In the genomic region with DNA sequence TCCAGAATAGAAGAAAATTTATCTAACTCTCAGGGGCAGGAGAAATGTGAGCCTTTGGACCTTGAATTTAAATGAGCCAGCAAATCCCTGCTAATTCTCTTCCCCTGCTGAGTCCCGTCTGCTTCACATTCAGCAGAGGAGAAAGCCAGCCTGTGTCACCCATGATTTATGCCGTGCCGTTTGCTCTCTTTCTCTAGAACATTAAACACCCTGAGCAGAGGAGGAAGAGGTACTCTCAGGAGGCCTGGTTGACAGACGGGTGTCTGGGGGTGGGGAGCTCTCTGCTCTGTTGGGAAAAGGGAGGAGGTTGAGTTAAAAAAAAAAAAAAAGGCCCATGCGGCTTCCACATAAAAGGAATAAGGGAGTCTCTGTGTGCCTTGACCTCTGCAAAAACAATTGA, we compare ENCODE assay signal across 14 cellular contexts. TPM values are rescaled to one million over a fixed set of nuclear protein-coding genes. Genes with fewer than 3 reads are reported as not detected.
DNase-seq lines count a peak whose midpoint lies in the region; ATAC-seq, FAIRE-seq and TF ChIP-seq lines count a peak whose summit lies in the region.
"Had no signal": no experiment of that assay in that cellular context is flagged by ENCODE, and none has a peak within 500 bp of the region (broad histone marks: within the 10 kb centered on the region; RNA-seq: fewer than 3 reads in every experiment).

No MANE protein-coding gene starts in this region.

- no peak for TF ChIP-seq RAD21 in HepG2 (CRISPR knock-in tag; IDR thresholded peaks at IDR 0.05)

- TF ChIP-seq CTCF in HepG2 (CRISPR knock-in tag; IDR thresholded peaks at IDR 0.05) (no peak), type B pancreatic cell (conservative IDR thresholded peaks at IDR 0.05) (no peak)

- DNase-seq in NCI-H510A (lab: John Stamatoyannopoulos, UW) (peak; percentile 5), NCI-H510A treated with DMSO at 0.1 percent for 48 hours (lab: John Stamatoyannopoulos, UW) (no peak), SK-MEL-5 (ENCODE audit: low read depth, low spot score) (peak; percentile 58), HepG2 (ENCODE audit: low spot score) (peak; percentile 23), type B pancreatic cell (ENCODE audit: extremely low spot score, unreplicated experiment) (peak; percentile 60), AML-193 (lab: John Stamatoyannopoulos, UW) (no peak)
- DNase-seq: activated T-cell treated with anti-CD3 and anti-CD28 coated beads, Interleukin-2, amount 50 U/mL, for 1 hour; KG1; kidney had no signal

- peak overlapping the region; percentile 63 for H3K4me3 Mint-ChIP-seq in type B pancreatic cell

- H3K27me3 ChIP-seq in HepG2 (ENCODE audit: control insufficient read depth in 1 of 2, insufficient read depth in 2 of 2, low read length in 2 of 2) = peaks cover 0 to 5% of the 10 kb centered on the region in 2 experiments; a peak in 2 of 5 replicates

- H4K20me1 ChIP-seq in HepG2 (ENCODE audit: insufficient read depth, low read length) = no peaks in the 10 kb centered on the region

- no peaks in the 10 kb centered on the region for H3K79me2 ChIP-seq in HepG2 (ENCODE audit: insufficient read depth, low read length)

- H3K27ac Mint-ChIP-seq in type B pancreatic cell = peak overlapping the region; percentile 5

- H3K4me2 ChIP-seq in HepG2 (ENCODE audit: low read depth, low read length) = peak overlapping the region; percentile 70

- H3K9ac ChIP-seq in HepG2 (ENCODE audit: insufficient read depth, low read depth, low read length) = peak overlapping the region; percentile 19; the same call in 1 of the 2 replicates

- peak; percentile 86 for ATAC-seq in HepG2
- no peak for ATAC-seq in HG03097 (IDR thresholded peaks at IDR 0.05; ENCODE audit: low FRiP score, unreplicated experiment)
- ATAC-seq in GM19463 (IDR thresholded peaks at IDR 0.05; ENCODE audit: unreplicated experiment) = no peak

- H3K4me1 Mint-ChIP-seq in type B pancreatic cell (ENCODE audit: unreplicated experiment) = peaks cover 13% of the 10 kb centered on the region

- H3K9me3 Mint-ChIP-seq in type B pancreatic cell = no peaks in the 10 kb centered on the region

- TF ChIP-seq EP300 in HepG2 (IDR thresholded peaks at IDR 0.05; ENCODE audit: low read depth in 2 of 2, low read length in 2 of 2) (no peak), HepG2 (CRISPR knock-in tag; IDR thresholded peaks at IDR 0.05; ENCODE audit: borderline replicate concordance) (no peak)

- no peak for FAIRE-seq in HepG2 (lab: Jason Lieb, UNC)
- FAIRE-seq: A204.1, kidney, TTC549, urothelium cell line had no signal

- peak overlapping the region; percentile 4 for H2AFZ ChIP-seq in HepG2 (ENCODE audit: low read length)

- BruUV-seq in HepG2 (replicated peaks; lab: Mats Ljungman, UMichigan) = no TSS peak

- no peak for TF ChIP-seq POLR2A in HepG2 (IDR thresholded peaks at IDR 0.05; ENCODE audit: insufficient read depth in 1 of 2, low read depth in 2 of 2, low read length in 2 of 2)

- POLR2A ChIA-PET in HepG2 (lab: Yijun Ruan, JAX) = interaction anchor here (3.8 kb wide), 1 partner anchor 11 kb away, joined by 19 read pairs; a partner anchor contains a TSS

- peaks cover 4% of the 10 kb centered on the region for H3K27me3 Mint-ChIP-seq in type B pancreatic cell

- no peaks in the 10 kb centered on the region for H3K36me3 Mint-ChIP-seq in type B pancreatic cell

- H3K4me3 ChIP-seq in HepG2 (replicated peaks in 1 of 3; ENCODE audit: insufficient read depth in 1 of 3, low read depth in 2 of 3, low read length in 3 of 3) = peak overlapping the region in 2 of 3 experiments; percentile 28 to 48; a peak in 5 of 6 replicates

- H3K9me3 ChIP-seq in HepG2 (ENCODE audit: low read length) = no peaks in the 10 kb centered on the region

- intact Hi-C loops in HepG2 (cut with micrococcal nuclease; ENCODE audit: unreplicated experiment) = no loop called here

- CTCF ChIA-PET in HepG2 (lab: Yijun Ruan, JAX; ENCODE audit: low intra/inter-chr PET ratio, low total read pairs) = no interaction called here

- H3K36me3 ChIP-seq in HepG2 (replicated peaks in 1 of 2; ENCODE audit: control insufficient read depth in 1 of 2, insufficient read depth in 2 of 2, low read length in 2 of 2) = no peaks in the 10 kb centered on the region

- WGBS in HepG2 (ENCODE audit: low lambda C conversion rate) = 2% methylated on average over 5 of the region's 5 CpGs

- in situ Hi-C loops in SK-MEL-5 (cut with HindIII; ENCODE audit: low pct_unique_long_range_greater_than_20kb, low sequenced_read_pairs) (no loop called here), HepG2 (cut with HindIII; ENCODE audit: extremely low pct_ligation_motif_present, low pct_unique_long_range_greater_than_20kb) (no loop called here)

- H3K27ac ChIP-seq in HepG2 (ENCODE audit: extremely low read length, insufficient read depth, low read length) = no peak overlapping the region

- peaks cover 26% of the 10 kb centered on the region for H3K4me1 ChIP-seq in HepG2 (ENCODE audit: insufficient read depth, low read length)

TF ChIP-seq in HepG2, 621 proteins besides CTCF, POLR2A, EP300 and RAD21:
- no peak for TF ChIP-seq HES4 (CRISPR knock-in tag; IDR thresholded peaks at IDR 0.05; ENCODE audit: borderline replicate concordance)
- no peak for TF ChIP-seq MTF1 (CRISPR knock-in tag; IDR thresholded peaks at IDR 0.05)
- TF ChIP-seq SALL2 (CRISPR knock-in tag; IDR thresholded peaks at IDR 0.05) = no peak
- TF ChIP-seq ZNF577 (CRISPR knock-in tag; IDR thresholded peaks at IDR 0.05; ENCODE audit: borderline replicate concordance, low read depth) = no peak
- TF ChIP-seq JUND (CRISPR knock-in tag; IDR thresholded peaks at IDR 0.05) = no peak
- no peak for TF ChIP-seq KDM4B (CRISPR knock-in tag; IDR thresholded peaks at IDR 0.05)
TF ChIP-seq in HepG2: peak in this region for 0.

RNA-seq across cellular contexts. Expression of a gene that starts 11.3 kb away (rescaled TPM):
- total RNA-seq in SK-MEL-5 (2014; rRNA removed; shearing (Covaris generic)) = 15.7 and 18.6 TPM in 2 replicates
- 16.1 and 26.8 TPM in 2 replicates for polyA plus RNA-seq in SK-MEL-5 (2015; cell fraction: cytosol; rRNA removed)
- 53.3 and 62.7 TPM in 2 replicates for polyA plus RNA-seq in SK-MEL-5 (2015; cell fraction: nucleus; rRNA removed)
- total RNA-seq in HepG2 (2016; rRNA removed; fragmentation: Illumina TruSeq; extraction: Trizol) (12.6 and 15.8 TPM in 2 replicates), type B pancreatic cell (ENCODE audit: low replicate concordance) (50.2 and 54.3 TPM in 2 replicates)
- 8.7 and 10.0 TPM in 2 replicates for total RNA-seq in HepG2 (2016; cell fraction: cytosol; rRNA removed; fragmentation: Illumina TruSeq; extraction: Trizol; ENCODE audit: low read depth)
- total RNA-seq in HepG2 (2016; cell fraction: insoluble cytoplasmic fraction; rRNA removed; fragmentation: Illumina TruSeq; extraction: Trizol) = 13.0 and 14.8 TPM in 2 replicates
- total RNA-seq in HepG2 (2016; cell fraction: membrane; rRNA removed; fragmentation: Illumina TruSeq; extraction: Trizol) = 5.7 and 6.5 TPM in 2 replicates
- total RNA-seq in HepG2 (2016; cell fraction: nucleus; rRNA removed; fragmentation: Illumina TruSeq; extraction: Trizol) = 13.8 and 18.4 TPM in 2 replicates
- polyA plus RNA-seq in HepG2 (2011; rRNA removed) = 24.8 and 29.8 TPM in 2 replicates
- polyA plus RNA-seq in HepG2 (2011; cell fraction: cytosol; rRNA removed) = 11.2 and 11.6 TPM in 2 replicates
- polyA plus RNA-seq in HepG2 (2011; cell fraction: nucleus; rRNA removed) = 118 TPM in 2 replicates
- polyA plus RNA-seq in HepG2 (2012) = 13.5 and 15.0 TPM in 2 replicates
- 0.43 and 0.50 TPM in 2 replicates for polyA plus RNA-seq in HepG2 (2016; cell fraction: cytosol; fragmentation: Illumina TruSeq; extraction: Trizol; ENCODE audit: low read depth)
- 7.1 and 8.6 TPM in 2 replicates for polyA plus RNA-seq in HepG2 (2016; cell fraction: insoluble cytoplasmic fraction; fragmentation: Illumina TruSeq; extraction: Trizol; ENCODE audit: low read depth)
- polyA plus RNA-seq in HepG2 (2016; cell fraction: membrane; fragmentation: Illumina TruSeq; extraction: Trizol; ENCODE audit: low read depth) = 1.5 and 1.7 TPM in 2 replicates
- 22.3 and 26.9 TPM in 2 replicates for polyA plus RNA-seq in HepG2 (2016; cell fraction: nucleus; fragmentation: Illumina TruSeq; extraction: Trizol; ENCODE audit: insufficient read depth, low read depth)
- 28.7 and 66.5 TPM in 2 replicates for polyA minus RNA-seq in HepG2 (2011; rRNA and poly(A)+ RNA removed; ENCODE audit: low replicate concordance)
- 8.6 and 12.1 TPM in 2 replicates for polyA minus RNA-seq in HepG2 (2011; cell fraction: cytosol; rRNA and poly(A)+ RNA removed)
- 38.9 and 42.6 TPM in 2 replicates for polyA minus RNA-seq in HepG2 (2011; cell fraction: nucleus; rRNA and poly(A)+ RNA removed)

RNA-seq across cellular contexts. Expression of a gene that starts 33.6 kb away (rescaled TPM):
- total RNA-seq in SK-MEL-5 (2014; rRNA removed; shearing (Covaris generic)) = 47.8 and 57.2 TPM in 2 replicates
- polyA plus RNA-seq in SK-MEL-5 (2015; cell fraction: cytosol; rRNA removed) = 68.9 and 77.1 TPM in 2 replicates
- 112 and 121 TPM in 2 replicates for polyA plus RNA-seq in SK-MEL-5 (2015; cell fraction: nucleus; rRNA removed)
- total RNA-seq in HepG2 (2016; rRNA removed; fragmentation: Illumina TruSeq; extraction: Trizol) (24.3 and 26.3 TPM in 2 replicates), type B pancreatic cell (ENCODE audit: low replicate concordance) (47.6 and 58.4 TPM in 2 replicates)
- 17.6 and 18.6 TPM in 2 replicates for total RNA-seq in HepG2 (2016; cell fraction: cytosol; rRNA removed; fragmentation: Illumina TruSeq; extraction: Trizol; ENCODE audit: low read depth)
- total RNA-seq in HepG2 (2016; cell fraction: insoluble cytoplasmic fraction; rRNA removed; fragmentation: Illumina TruSeq; extraction: Trizol) = 22.7 and 27.6 TPM in 2 replicates
- 25.1 and 25.9 TPM in 2 replicates for total RNA-seq in HepG2 (2016; cell fraction: membrane; rRNA removed; fragmentation: Illumina TruSeq; extraction: Trizol)
- total RNA-seq in HepG2 (2016; cell fraction: nucleus; rRNA removed; fragmentation: Illumina TruSeq; extraction: Trizol) = 25.8 and 29.0 TPM in 2 replicates
- 26.2 and 29.9 TPM in 2 replicates for polyA plus RNA-seq in HepG2 (2011; rRNA removed)
- polyA plus RNA-seq in HepG2 (2011; cell fraction: cytosol; rRNA removed) = 17.5 and 19.1 TPM in 2 replicates
- 43.6 and 44.8 TPM in 2 replicates for polyA plus RNA-seq in HepG2 (2011; cell fraction: nucleus; rRNA removed)
- 21.1 and 26.8 TPM in 2 replicates for polyA plus RNA-seq in HepG2 (2012)
- polyA plus RNA-seq in HepG2 (2016; cell fraction: cytosol; fragmentation: Illumina TruSeq; extraction: Trizol; ENCODE audit: low read depth) = 18.0 and 18.4 TPM in 2 replicates
- 35.0 and 42.8 TPM in 2 replicates for polyA plus RNA-seq in HepG2 (2016; cell fraction: insoluble cytoplasmic fraction; fragmentation: Illumina TruSeq; extraction: Trizol; ENCODE audit: low read depth)
- 25.5 and 26.7 TPM in 2 replicates for polyA plus RNA-seq in HepG2 (2016; cell fraction: membrane; fragmentation: Illumina TruSeq; extraction: Trizol; ENCODE audit: low read depth)
- 59.5 and 59.7 TPM in 2 replicates for polyA plus RNA-seq in HepG2 (2016; cell fraction: nucleus; fragmentation: Illumina TruSeq; extraction: Trizol; ENCODE audit: insufficient read depth, low read depth)
- polyA minus RNA-seq in HepG2 (2011; rRNA and poly(A)+ RNA removed; ENCODE audit: low replicate concordance) = 45.5 and 76.2 TPM in 2 replicates
- 17.1 and 17.2 TPM in 2 replicates for polyA minus RNA-seq in HepG2 (2011; cell fraction: cytosol; rRNA and poly(A)+ RNA removed)
- polyA minus RNA-seq in HepG2 (2011; cell fraction: nucleus; rRNA and poly(A)+ RNA removed) = 38.6 and 40.3 TPM in 2 replicates

Comparison
In these comparisons a context has a peak if more than half of its experiments do, and no peak if none do; other contexts are left out.
1. DNase-seq: peak in NCI-H510A (single experiment), SK-MEL-5 (single experiment), HepG2 (single experiment) and type B pancreatic cell (single experiment); none in NCI-H510A treated with DMSO at 0.1 percent for 48 hours (single experiment) and AML-193 (0 of 2).